In genomic region chr16:20300312-20301097, GRCh38 we compare ENCODE assay signal across 8 cellular contexts. TPM values are rescaled to one million over a fixed set of nuclear protein-coding genes. Genes with fewer than 3 reads are reported as not detected.
DNase-seq lines count a peak whose midpoint lies in the region; ATAC-seq and TF ChIP-seq lines count a peak whose summit lies in the region.

No MANE protein-coding gene starts in this region.

- H3K27me3 ChIP-seq in prostate gland (replicated peaks; ENCODE audit: insufficient read depth), result no peaks in the 10 kb centered on the region

- no peak overlapping the region for H3K27ac ChIP-seq in prostate gland

- H3K36me3 ChIP-seq in prostate gland, result no peaks in the 10 kb centered on the region

- peak; percentile 31 to 68 (median 60) for TF ChIP-seq CTCF in prostate gland (IDR thresholded peaks at IDR 0.05)

- no peaks in the 10 kb centered on the region for H3K9me3 ChIP-seq in prostate gland

- peak; percentile 65 for ATAC-seq in HG03097 (IDR thresholded peaks at IDR 0.05; ENCODE audit: low FRiP score, unreplicated experiment)
- no peak for ATAC-seq in GM19452 (IDR thresholded peaks at IDR 0.05; ENCODE audit: unreplicated experiment)

- DNase-seq in activated T-cell treated with anti-CD3 and anti-CD28 coated beads for 1 hour (ENCODE audit: low read depth) (peak; percentile 0), activated T-cell treated with anti-CD3 and anti-CD28 coated beads for 4 hours (no peak), NCI-H510A treated with DMSO at 0.1 percent for 48 hours (lab: John Stamatoyannopoulos, UW) (peak; percentile 94), activated T-cell treated with anti-CD3 and anti-CD28 coated beads for 48 hours (ENCODE audit: low read depth) (peak; percentile 17), globus pallidus (ENCODE audit: low spot score) (peak; percentile 46), prostate gland (ENCODE audit: low spot score) (peak; percentile 47)

- TF ChIP-seq POLR2A in prostate gland (IDR thresholded peaks at IDR 0.05), result no peak

- H3K4me3 ChIP-seq in prostate gland, result no peak overlapping the region

- intact Hi-C loops in prostate gland (cut with DNase I), result loop anchor here (5.0 kb wide), 1 partner anchor 393 kb away; no protein-coding TSS in a partner anchor

- 19% methylated on average over 16 of the region's 16 CpGs for WGBS in prostate gland

- H3K4me1 ChIP-seq in prostate gland (replicated peaks), result no peaks in the 10 kb centered on the region

RNA-seq across cellular contexts. Expression of gene GP2, which starts 26.8 kb away (rescaled TPM):
- 100 to 1,000 TPM in 1 of 2 donors, 10 to 100 TPM in 1; 29.8 to 971 TPM for total RNA-seq in prostate gland

RNA-seq across cellular contexts. Expression of gene UMOD, which starts 52.0 kb away (rescaled TPM):
- total RNA-seq in prostate gland, result 1 to 10 TPM in 1 of 2 donors, not detected in 1; 1.5 TPM
